13 cellular contexts compared by ENCODE assay signal in the genomic region with DNA sequence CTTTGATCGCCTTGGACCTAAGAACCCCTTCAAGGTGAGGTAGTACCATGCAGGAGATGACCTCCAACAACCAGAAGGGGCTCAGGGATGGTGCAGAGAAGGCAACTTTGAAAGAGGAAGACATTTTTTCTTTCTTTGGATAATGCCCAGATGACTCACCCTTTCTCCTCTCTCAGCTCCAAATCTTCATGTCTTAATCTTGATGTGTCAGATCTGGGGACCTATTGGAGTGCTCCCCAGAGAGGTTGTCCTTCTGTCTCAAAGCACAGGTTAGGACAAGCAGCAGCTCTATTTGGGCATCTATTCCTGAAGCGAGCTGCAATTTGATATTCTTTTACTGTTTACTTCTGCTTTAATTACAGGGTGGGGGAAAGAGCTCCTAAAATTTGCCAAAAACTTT.
DNase-seq lines count a peak whose midpoint lies in the region; ATAC-seq and TF ChIP-seq lines count a peak whose summit lies in the region.
"Had no signal": no experiment of that assay in that cellular context is flagged by ENCODE, and none has a peak within 500 bp of the region (broad histone marks: within the 10 kb centered on the region; RNA-seq: fewer than 3 reads in every experiment).

No MANE protein-coding gene starts in this region.

- H3K9me3 Mint-ChIP-seq in endothelial cell (ENCODE audit: unreplicated experiment) (no peaks in the 10 kb centered on the region), mesothelial cell of epicardium (peaks cover 14% of the 10 kb centered on the region)

- H3K27ac Mint-ChIP-seq in endothelial cell (ENCODE audit: unreplicated experiment) (peak overlapping the region; percentile 93), mesothelial cell of epicardium (peak overlapping the region; percentile 61)

- H3K36me3 Mint-ChIP-seq in endothelial cell (ENCODE audit: low read depth, unreplicated experiment) (no peaks in the 10 kb centered on the region), mesothelial cell of epicardium (no peaks in the 10 kb centered on the region)

- intact Hi-C loops in left colon (cut with DNase I, micrococcal nuclease): no loop called here

- no peak for TF ChIP-seq CTCF in endothelial cell (IDR thresholded peaks at IDR 0.05; ENCODE audit: unreplicated experiment)
- no peak for TF ChIP-seq CTCF in mesothelial cell of epicardium (IDR thresholded peaks at IDR 0.05; ENCODE audit: unreplicated experiment)

- no peak for ATAC-seq in HG03045 (IDR thresholded peaks at IDR 0.05; ENCODE audit: unreplicated experiment)
- no peak for ATAC-seq in left colon
- no peak for ATAC-seq in HG03432 (IDR thresholded peaks at IDR 0.05; ENCODE audit: unreplicated experiment)
- ATAC-seq: stimulated activated naive CD8-positive, alpha-beta T cell treated with anti-CD3 and anti-CD28 coated beads, Interleukin-15, Interleukin-2, amounts not matched to agents 100 U/mL and 50 U/mL, for 24 hours had no signal

- H3K4me3 Mint-ChIP-seq in endothelial cell (ENCODE audit: unreplicated experiment) (no peak overlapping the region), mesothelial cell of epicardium (no peak overlapping the region)

- peaks cover 30% of the 10 kb centered on the region for H3K4me1 Mint-ChIP-seq in endothelial cell (ENCODE audit: unreplicated experiment)
- H3K4me1 Mint-ChIP-seq in mesothelial cell of epicardium: peaks cover 20% of the 10 kb centered on the region

- peaks cover 5% of the 10 kb centered on the region for H3K27me3 Mint-ChIP-seq in endothelial cell (ENCODE audit: unreplicated experiment)
- no peaks in the 10 kb centered on the region for H3K27me3 Mint-ChIP-seq in mesothelial cell of epicardium (ENCODE audit: low read depth)

- DNase-seq in CD1c-positive myeloid dendritic cell (ENCODE audit: extremely low spot score) (peak; percentile 36), NCI-H2171 treated with DMSO at 0.1 percent for 48 hours (lab: John Stamatoyannopoulos, UW) (peak; percentile 83), endothelial cell (ENCODE audit: low spot score) (no peak), mesothelial cell of epicardium (ENCODE audit: low spot score in 2 of 2, unreplicated experiment in 2 of 2) (no peak), left colon (no peak), DMS79 treated with DMSO at 0.1 percent for 48 hours (lab: John Stamatoyannopoulos, UW) (no peak)
- DNase-seq: activated CD4-positive, alpha-beta T cell treated with anti-CD3 and anti-CD28 coated beads for 48 hours; activated gamma-delta T cell; C1 segment of cervical spinal cord; SHP77 treated with DMSO at 0.1 percent for 48 hours; stimulated activated naive CD8-positive, alpha-beta T cell treated with anti-CD3 and anti-CD28 coated beads, Interleukin-15, Interleukin-2, amounts not matched to agents 100 U/mL and 50 U/mL, for 24 hours had no signal

Comparison
In these comparisons a context has a peak if more than half of its experiments do, and no peak if none do; other contexts are left out.
1. DNase-seq: peak in CD1c-positive myeloid dendritic cell (single experiment) and NCI-H2171 treated with DMSO at 0.1 percent for 48 hours (single experiment); none in endothelial cell (single experiment), mesothelial cell of epicardium (0 of 2), left colon (0 of 2) and DMS79 treated with DMSO at 0.1 percent for 48 hours (single experiment).